14 cellular contexts compared by ENCODE assay signal in the genomic region with DNA sequence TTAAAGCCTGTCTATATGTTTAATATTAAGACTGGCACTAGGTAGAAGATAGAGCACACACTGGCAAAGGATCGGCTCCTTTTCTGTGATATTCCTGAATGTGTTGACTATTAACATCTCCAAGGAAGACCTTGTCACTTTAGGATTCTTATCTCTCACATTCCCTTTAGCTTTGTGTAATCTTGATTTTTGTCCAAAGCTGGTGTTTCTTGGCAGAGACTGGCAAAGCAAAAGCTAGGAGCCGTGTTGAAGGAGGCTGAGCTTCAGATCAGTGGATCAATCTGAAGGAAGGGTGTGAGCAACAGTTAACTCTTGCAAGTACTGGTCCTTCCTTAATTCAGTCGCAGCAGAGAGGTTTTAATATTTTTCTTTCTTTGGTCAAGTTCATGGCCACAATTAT.
"Had no signal": no experiment of that assay in that cellular context is flagged by ENCODE, and none has a peak within 500 bp of the region (broad histone marks: within the 10 kb centered on the region; RNA-seq: fewer than 3 reads in every experiment).

No MANE protein-coding gene starts in this region.

- H3K27ac ChIP-seq: left ventricle myocardium inferior, prostate gland, suprapubic skin, upper lobe of right lung had no signal

- H3K4me3 ChIP-seq: left ventricle myocardium inferior, mucosa of descending colon, prostate gland, suprapubic skin, upper lobe of right lung had no signal

- ATAC-seq: activated CD4-positive, CD25-positive, alpha-beta regulatory T cell treated with anti-CD3 and anti-CD28 coated beads, Interleukin-2, amount 50 U/mL, for 24 hours; activated naive CD8-positive, alpha-beta T cell treated with anti-CD3 and anti-CD28 coated beads, Interleukin-2, amount 50 U/mL, for 24 hours; naive thymus-derived CD4-positive, alpha-beta T cell; right cardiac atrium; stimulated activated naive CD8-positive, alpha-beta T cell treated with anti-CD3 and anti-CD28 coated beads, Interleukin-15, Interleukin-2, amounts not matched to agents 100 U/mL and 50 U/mL, for 24 hours; upper lobe of right lung had no signal

- H3K27me3 ChIP-seq: suprapubic skin, upper lobe of right lung had no signal

- H3K4me1 ChIP-seq: prostate gland, suprapubic skin had no signal

- H3K36me3 ChIP-seq: left ventricle myocardium inferior, prostate gland, suprapubic skin, upper lobe of right lung had no signal

- DNase-seq: activated naive CD4-positive, alpha-beta T cell treated with anti-CD3 and anti-CD28 coated beads for 36 hours; activated naive CD8-positive, alpha-beta T cell treated with anti-CD3 and anti-CD28 coated beads, Interleukin-2, amount 50 U/mL, for 24 hours; activated T-cell treated with anti-CD3 and anti-CD28 coated beads for 4 hours; aorta; left ventricle myocardium inferior; mucosa of descending colon; naive thymus-derived CD4-positive, alpha-beta T cell; occipital lobe; right cardiac atrium; stimulated activated naive CD8-positive, alpha-beta T cell treated with anti-CD3 and anti-CD28 coated beads, Interleukin-15, Interleukin-2, amounts not matched to agents 100 U/mL and 50 U/mL, for 24 hours; upper lobe of right lung had no signal

- H3K9me3 ChIP-seq: mucosa of descending colon, prostate gland, suprapubic skin, upper lobe of right lung had no signal
